Comparison of ENCODE assay signal across 8 cellular contexts in genomic region chr1:39214021-39214713, GRCh38. TPM values are rescaled to one million over a fixed set of nuclear protein-coding genes. Genes with fewer than 3 reads are reported as not detected.
DNase-seq lines count a peak whose midpoint lies in the region; TF ChIP-seq lines count a peak whose summit lies in the region.

No MANE protein-coding gene starts in this region.

- no peak overlapping the region for H3K9ac ChIP-seq in neuronal stem cell (ENCODE audit: low read depth, low read length, poor library complexity)

- no peaks in the 10 kb centered on the region for H3K27me3 ChIP-seq in CD4-positive, alpha-beta memory T cell (ENCODE audit: insufficient read depth, low read length)
- H3K27me3 ChIP-seq in SJSA1 (replicated peaks) (no peaks in the 10 kb centered on the region), esophagus (ENCODE audit: control insufficient read depth in 1 of 2, insufficient read depth in 2 of 2, low read length in 2 of 2) (no peaks in the 10 kb centered on the region), neuronal stem cell (ENCODE audit: control insufficient read depth in 3 of 3, insufficient read depth in 3 of 3, low read depth in 1 of 3, low read length in 3 of 3) (no peaks in the 10 kb centered on the region)

- H2AK5ac ChIP-seq in neuronal stem cell (ENCODE audit: low read depth, low read length): no peak overlapping the region

- H3K27ac ChIP-seq in CD4-positive, alpha-beta memory T cell (ENCODE audit: low read depth, low read length): peak overlapping the region; percentile 75
- H3K27ac ChIP-seq in SJSA1 (peak overlapping the region; percentile 60), esophagus (ENCODE audit: low read depth in 2 of 2, low read length in 1 of 2) (peak overlapping the region; percentile 70 to 83), neuronal stem cell (replicated peaks; ENCODE audit: low read length) (peak overlapping the region; percentile 90)

- no peaks in the 10 kb centered on the region for H3K36me3 ChIP-seq in CD4-positive, alpha-beta memory T cell (ENCODE audit: insufficient read depth, low read length)
- H3K36me3 ChIP-seq in SJSA1 (peaks cover 11% of the 10 kb centered on the region), esophagus (ENCODE audit: control insufficient read depth in 2 of 2, insufficient read depth in 2 of 2, low read length in 1 of 2) (no peaks in the 10 kb centered on the region), neuronal stem cell (replicated peaks in 1 of 2; ENCODE audit: control insufficient read depth in 2 of 2, insufficient read depth in 2 of 2, low read length in 2 of 2) (peaks cover 0 to 5% of the 10 kb centered on the region in 2 donors)

- H3K23ac ChIP-seq in neuronal stem cell (ENCODE audit: low read depth, low read length, poor library complexity): no peak overlapping the region

- H3K79me1 ChIP-seq in neuronal stem cell (ENCODE audit: low read depth, low read length): peaks cover 4% of the 10 kb centered on the region

- intact Hi-C loops in CD4-positive, alpha-beta memory T cell (cut with micrococcal nuclease): no loop called here

- H3K4me1 Mint-ChIP-seq in CD4-positive, alpha-beta memory T cell: peaks cover 34 to 70% (median 46%) of the 10 kb centered on the region in 4 donors

- H2BK15ac ChIP-seq in neuronal stem cell (ENCODE audit: low read length): no peak overlapping the region

- no peak overlapping the region for H2BK120ac ChIP-seq in neuronal stem cell (ENCODE audit: low read depth, low read length)

- H3K4ac ChIP-seq in neuronal stem cell (ENCODE audit: low read length): no peak overlapping the region

- peaks cover 0 to 6% (median 0%) of the 10 kb centered on the region in 8 donors for H3K9me3 Mint-ChIP-seq in CD4-positive, alpha-beta memory T cell

- POLR2A ChIA-PET in CD4-positive, alpha-beta memory T cell (lab: Charles Lee; ENCODE audit: partially characterized antibody): interaction anchor here (0.5 to 8.8 kb wide), 13 partner anchors 8 to 115 kb away, joined by 3 to 142 read pairs (median 5); partner anchors contain the start of gene MACF1

- H2BK5ac ChIP-seq in neuronal stem cell (ENCODE audit: low read length): no peak overlapping the region

- no peak for TF ChIP-seq CTCF in GM10266 (IDR thresholded peaks at IDR 0.05; ENCODE audit: control insufficient read depth, insufficient read depth, low read depth, missing control alignments)

- no peak overlapping the region for H3K14ac ChIP-seq in neuronal stem cell (ENCODE audit: low read length)

- H3K27ac Mint-ChIP-seq in CD4-positive, alpha-beta memory T cell: peak overlapping the region; percentile 89 to 96 (median 92)

- H3K4me1 ChIP-seq in CD4-positive, alpha-beta memory T cell (ENCODE audit: insufficient read depth, low read length): peaks cover 48% of the 10 kb centered on the region
- H3K4me1 ChIP-seq in SJSA1 (replicated peaks): peaks cover 33% of the 10 kb centered on the region
- H3K4me1 ChIP-seq in esophagus (ENCODE audit: control insufficient read depth in 2 of 2, insufficient read depth in 2 of 2, low read length in 1 of 2): peaks cover 12 to 14% of the 10 kb centered on the region in 2 donors
- H3K4me1 ChIP-seq in neuronal stem cell (ENCODE audit: control insufficient read depth in 2 of 2, insufficient read depth in 1 of 2, low read depth in 1 of 2, low read length in 2 of 2): peaks cover 21 to 23% of the 10 kb centered on the region in 2 donors

- H2AFZ ChIP-seq in neuronal stem cell (ENCODE audit: low read length): no peak overlapping the region

- no peak overlapping the region for H3K4me3 ChIP-seq in CD4-positive, alpha-beta memory T cell (ENCODE audit: low read length in 2 of 2)
- no peak overlapping the region for H3K4me3 ChIP-seq in SJSA1
- no peak overlapping the region for H3K4me3 ChIP-seq in esophagus (ENCODE audit: low read depth in 1 of 2, low read length in 2 of 2)
- H3K4me3 ChIP-seq in neuronal stem cell (ENCODE audit: low read length in 2 of 2): no peak overlapping the region

- no peaks in the 10 kb centered on the region for H3K9me3 ChIP-seq in CD4-positive, alpha-beta memory T cell (ENCODE audit: control insufficient read depth in 1 of 2, low read length in 2 of 2)
- H3K9me3 ChIP-seq in SJSA1 (replicated peaks): no peaks in the 10 kb centered on the region
- no peaks in the 10 kb centered on the region for H3K9me3 ChIP-seq in esophagus (ENCODE audit: control insufficient read depth in 2 of 2, insufficient read depth in 1 of 2, low read depth in 1 of 2, low read length in 1 of 2)
- no peaks in the 10 kb centered on the region for H3K9me3 ChIP-seq in neuronal stem cell (replicated peaks in 1 of 2; ENCODE audit: control insufficient read depth in 2 of 2, insufficient read depth in 1 of 2, low read depth in 1 of 2, low read length in 2 of 2)

- DNase-seq in CD4-positive, alpha-beta memory T cell: no peak
- DNase-seq in SJSA1 (ENCODE audit: low read depth in 1 of 2, low spot score in 2 of 2): peak in 1 of 2 experiments; percentile 47
- peak; percentile 88 for DNase-seq in neuronal stem cell (ENCODE audit: low spot score)
- DNase-seq in kidney tubule cell (ENCODE audit: low spot score): no peak
- DNase-seq in NCI-H2081 treated with DMSO at 0.1 percent for 48 hours (lab: John Stamatoyannopoulos, UW): no peak
- DNase-seq in SHP77 treated with DMSO at 0.1 percent for 48 hours (lab: John Stamatoyannopoulos, UW): no peak
- no peak for DNase-seq in GM10266 (ENCODE audit: extremely low spot score)

- H3K27me3 Mint-ChIP-seq in CD4-positive, alpha-beta memory T cell: no peaks in the 10 kb centered on the region

- H4K8ac ChIP-seq in neuronal stem cell (ENCODE audit: low read depth, low read length): no peak overlapping the region

- WGBS in esophagus, 2 donors: 21 to 32% methylated on average over 7 of the region's 7 CpGs
- WGBS in neuronal stem cell (ENCODE audit: extremely low coverage in 2 of 2, insufficient read length in 2 of 2, insufficient replicate concordance in 1 of 2), 2 donors: no CpG with 5 or more reads among the region's 7 CpGs

- H3K36me3 Mint-ChIP-seq in CD4-positive, alpha-beta memory T cell: peaks cover 14 to 17% of the 10 kb centered on the region in 2 donors

- H3K4me3 Mint-ChIP-seq in CD4-positive, alpha-beta memory T cell: peak overlapping the region; percentile 92 to 99 (median 94)

- no peak overlapping the region for H4K91ac ChIP-seq in neuronal stem cell (ENCODE audit: low read depth, low read length, poor library complexity)

- CTCF ChIA-PET in CD4-positive, alpha-beta memory T cell (lab: Charles Lee; ENCODE audit: partially characterized antibody): interaction anchor here (0.8 to 13.6 kb wide), 10 partner anchors 9 to 49 kb away, joined by 3 to 186 read pairs (median 5); partner anchors contain the start of gene MACF1

- peak overlapping the region; percentile 29 for H3K4me2 ChIP-seq in neuronal stem cell (ENCODE audit: insufficient read depth, low read length, poor library complexity, severe bottlenecking)

- no peak overlapping the region for H2BK12ac ChIP-seq in neuronal stem cell (ENCODE audit: low read length)

- peak overlapping the region; percentile 21 for H3K18ac ChIP-seq in neuronal stem cell (ENCODE audit: low read length)

RNA-seq across cellular contexts. Expression of gene MACF1, which starts 9.7 kb away (rescaled TPM):
- total RNA-seq in CD4-positive, alpha-beta memory T cell: 100 to 1,000 TPM; 329 to 387 TPM
- polyA plus RNA-seq in CD4-positive, alpha-beta memory T cell: 100 to 1,000 TPM in 1 of 2 donors, 1 to 10 TPM in 1; 6.8 to 114 TPM
- 147 and 211 TPM in 2 replicates for total RNA-seq in SJSA1 (2014; rRNA removed; shearing (Covaris generic))
- 10 to 100 TPM; 35.2 to 40.1 TPM for polyA plus RNA-seq in esophagus
- polyA plus RNA-seq in neuronal stem cell (2013, experiment 1 of 2): 51.9 TPM
- polyA plus RNA-seq in neuronal stem cell (2013, experiment 2 of 2): 52.8 TPM
